ENCODE assay signal across 1 cellular context in the genomic region with DNA sequence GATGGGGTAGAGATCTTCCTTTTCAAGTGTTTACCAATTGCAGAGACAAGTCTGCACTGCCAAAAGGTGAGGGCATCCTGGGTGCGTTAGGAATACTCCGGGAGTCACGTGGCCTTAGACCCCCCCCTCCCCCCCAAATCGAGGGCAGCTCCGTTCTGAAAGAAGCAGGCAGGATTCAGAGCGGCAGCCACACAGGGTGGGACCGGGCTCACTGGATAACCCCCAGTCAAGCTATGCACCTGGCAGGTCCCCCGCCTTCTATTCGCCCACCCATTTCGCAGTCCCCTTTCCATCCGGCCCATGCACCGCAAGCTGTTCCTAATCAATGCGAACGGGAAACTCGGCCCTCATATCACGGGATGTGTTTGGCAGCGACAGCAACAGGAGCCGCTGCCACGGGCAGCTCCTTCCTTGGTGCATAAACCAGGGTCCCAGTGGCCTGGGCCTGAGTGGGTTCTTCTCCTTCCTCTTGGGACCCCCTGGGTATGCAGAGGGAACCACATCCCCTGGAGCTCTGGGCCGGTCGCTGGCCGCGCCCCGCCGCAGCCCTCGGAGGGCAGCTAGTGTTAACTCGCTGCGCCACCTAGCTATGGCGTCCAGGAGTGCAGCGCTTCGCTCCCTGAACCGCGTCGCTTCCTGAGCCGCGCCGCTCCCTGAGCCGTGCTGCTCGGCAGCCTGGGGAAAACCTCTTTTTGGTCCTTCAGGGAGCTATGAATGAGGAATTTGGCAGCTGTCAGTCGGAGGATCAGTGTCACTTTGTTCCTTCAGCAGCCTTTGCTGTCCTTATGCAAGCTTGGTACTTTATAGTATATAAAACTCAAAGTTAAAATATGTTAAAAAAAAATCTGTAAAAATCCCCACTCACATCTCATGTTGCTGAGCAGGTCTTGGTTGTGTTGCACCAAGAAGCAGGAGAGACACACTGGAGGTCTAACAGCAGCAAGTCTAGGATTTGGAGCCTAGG.
TF ChIP-seq lines count a peak whose summit lies in the region.

No MANE protein-coding gene starts in this region.

TF ChIP-seq in endothelial cell of umbilical vein, 7 proteins besides CTCF, POLR2A, EP300 and RAD21:
- TF ChIP-seq FOS (IDR thresholded peaks at IDR 0.05; ENCODE audit: borderline replicate concordance, insufficient read depth, low read length) (no peak), EZH2 (IDR thresholded peaks at IDR 0.05; ENCODE audit: borderline replicate concordance, low read depth, low read length, severe bottlenecking) (no peak), POLR2AphosphoS5 (IDR thresholded peaks at IDR 0.05; ENCODE audit: insufficient read depth, low read depth, low read length) (no peak), JUN (IDR thresholded peaks at IDR 0.05; ENCODE audit: borderline replicate concordance, insufficient read depth, insufficient read length, low read depth) (no peak), MYC (IDR thresholded peaks at IDR 0.05; ENCODE audit: low read depth, low read length) (no peak), GATA2 (IDR thresholded peaks at IDR 0.05; ENCODE audit: insufficient read depth, insufficient read length, low read depth, low read length) (no peak)
- TF ChIP-seq, protein P1, sequence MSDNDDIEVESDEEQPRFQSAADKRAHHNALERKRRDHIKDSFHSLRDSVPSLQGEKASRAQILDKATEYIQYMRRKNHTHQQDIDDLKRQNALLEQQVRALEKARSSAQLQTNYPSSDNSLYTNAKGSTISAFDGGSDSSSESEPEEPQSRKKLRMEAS (IDR thresholded peaks at IDR 0.05; ENCODE audit: insufficient read depth, insufficient read length) = no peak
